8 cellular contexts compared by ENCODE assay signal in the genomic region with DNA sequence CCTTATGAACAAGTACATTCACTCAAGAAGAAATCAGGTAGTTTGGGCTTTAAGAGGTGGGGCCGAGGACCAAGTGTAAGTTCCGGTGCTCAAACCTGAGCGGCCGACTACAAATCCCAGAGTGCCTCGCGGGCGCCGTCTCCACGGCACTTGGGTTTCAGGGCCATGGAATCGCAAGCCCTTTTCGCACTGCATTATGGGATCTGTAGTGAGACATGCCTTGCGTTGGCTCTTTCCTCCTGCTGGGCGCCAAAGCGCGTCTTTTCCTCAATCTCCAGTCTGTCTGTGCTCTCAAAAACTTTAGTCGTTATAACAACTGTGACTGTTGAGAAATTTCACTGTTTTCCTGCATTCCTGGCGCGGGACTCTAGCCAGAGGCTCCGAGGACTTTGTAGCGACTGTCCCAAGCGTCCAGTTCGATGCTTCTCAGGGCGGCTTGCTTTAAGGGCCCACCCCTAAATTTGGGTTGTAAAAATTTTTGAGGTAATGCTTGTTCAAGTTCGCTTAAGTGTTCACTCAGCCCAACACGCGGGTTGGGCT. TPM values are rescaled to one million over a fixed set of nuclear protein-coding genes. Genes with fewer than 3 reads are reported as not detected.
DNase-seq lines count a peak whose midpoint lies in the region; FAIRE-seq and TF ChIP-seq lines count a peak whose summit lies in the region.

No MANE protein-coding gene starts in this region.

- peak; percentile 91 for DNase-seq in GDM1 (lab: John Stamatoyannopoulos, UW)
- peak; percentile 96 for DNase-seq in HFFc6
- DNase-seq in NAMALWA (ENCODE audit: low spot score): peak; percentile 98
- DNase-seq in SJSA1 (ENCODE audit: low read depth in 1 of 2, low spot score in 2 of 2): peak; percentile 94 to 95
- DNase-seq in activated naive CD4-positive, alpha-beta T cell treated with Interleukin-2 at 50 U/mL for 16 hours: peak; percentile 96
- DNase-seq in frontal cortex (ENCODE audit: low spot score in 2 of 2): peak; percentile 87 to 91
- DNase-seq in neural progenitor cell (ENCODE audit: low spot score): peak; percentile 98
- peak; percentile 97 for DNase-seq in stomach

- peaks cover 42% of the 10 kb centered on the region for H3K4me1 Mint-ChIP-seq in HFFc6 (ENCODE audit: low read depth)
- H3K4me1 Mint-ChIP-seq in neural progenitor cell: peaks cover 26% of the 10 kb centered on the region

- H2AFZ ChIP-seq in neural progenitor cell (replicated peaks): peak overlapping the region; percentile 85

- H3K9me3 Mint-ChIP-seq in HFFc6 (no peaks in the 10 kb centered on the region), neural progenitor cell (no peaks in the 10 kb centered on the region)

- H3K27ac Mint-ChIP-seq in HFFc6 (peak overlapping the region; percentile 87), neural progenitor cell (peak overlapping the region; percentile 96)

- H3K27me3 ChIP-seq in SJSA1 (replicated peaks) (no peaks in the 10 kb centered on the region), neural progenitor cell (peaks cover 11% of the 10 kb centered on the region), stomach (no peaks in the 10 kb centered on the region)

- H3K9ac ChIP-seq in neural progenitor cell: no peak overlapping the region

- peaks cover 24% of the 10 kb centered on the region for H3K4me1 ChIP-seq in SJSA1 (replicated peaks)
- H3K4me1 ChIP-seq in neural progenitor cell: peaks cover 24% of the 10 kb centered on the region
- peaks cover 43 to 78% (median 55%) of the 10 kb centered on the region in 4 donors for H3K4me1 ChIP-seq in stomach

- H3K27me3 Mint-ChIP-seq in HFFc6 (ENCODE audit: insufficient read depth) (no peaks in the 10 kb centered on the region), neural progenitor cell (ENCODE audit: insufficient read depth, low read depth) (peaks cover 9% of the 10 kb centered on the region)

- H4K20me1 ChIP-seq in neural progenitor cell (ENCODE audit: low read depth): peaks cover 13% of the 10 kb centered on the region

- H3K36me3 ChIP-seq in SJSA1 (peaks cover 22% of the 10 kb centered on the region), neural progenitor cell (no peaks in the 10 kb centered on the region), stomach (no peaks in the 10 kb centered on the region)

- peak overlapping the region; percentile 94 for H3K4me3 Mint-ChIP-seq in HFFc6
- H3K4me3 Mint-ChIP-seq in neural progenitor cell: peak overlapping the region; percentile 100

- 0 to 1% (median 0%) methylated on average over 26 of the region's 26 CpGs for WGBS in stomach, 5 donors

- peak overlapping the region; percentile 88 for H3K4me3 ChIP-seq in SJSA1
- peak overlapping the region; percentile 61 for H3K4me3 ChIP-seq in neural progenitor cell
- peak overlapping the region; percentile 71 to 99 (median 98) for H3K4me3 ChIP-seq in stomach

- FAIRE-seq in frontal cortex (lab: Jason Lieb, UNC): no peak

- H3K4me2 ChIP-seq in neural progenitor cell: peak overlapping the region; percentile 92

- intact Hi-C loops in stomach (cut with DNase I; ENCODE audit: low total_unique reads): no loop called here

- TF ChIP-seq EP300 in stomach (IDR thresholded peaks at IDR 0.05): no peak

- TF ChIP-seq POLR2A in stomach (IDR thresholded peaks at IDR 0.05): no peak

- TF ChIP-seq CTCF in HFFc6 (IDR thresholded peaks at IDR 0.05) (no peak), neural progenitor cell (IDR thresholded peaks at IDR 0.05) (no peak), stomach (IDR thresholded peaks at IDR 0.05) (peak in 1 of 7 experiments; percentile 26)

- no peaks in the 10 kb centered on the region for H3K9me3 ChIP-seq in SJSA1 (replicated peaks)
- no peaks in the 10 kb centered on the region for H3K9me3 ChIP-seq in neural progenitor cell (ENCODE audit: low read depth)
- no peaks in the 10 kb centered on the region for H3K9me3 ChIP-seq in stomach

- peaks cover 36% of the 10 kb centered on the region for H3K79me2 ChIP-seq in neural progenitor cell (ENCODE audit: low read depth)

- no peaks in the 10 kb centered on the region; the same call in 1 of the 2 replicates for H3K36me3 Mint-ChIP-seq in HFFc6 (ENCODE audit: low read depth)
- no peaks in the 10 kb centered on the region for H3K36me3 Mint-ChIP-seq in neural progenitor cell

- peaks cover 16% of the 10 kb centered on the region for H3F3A ChIP-seq in neural progenitor cell (ENCODE audit: low read depth)

- H3K27ac ChIP-seq in SJSA1 (no peak overlapping the region; the same call in 1 of the 2 replicates), neural progenitor cell (no peak overlapping the region), stomach (peak overlapping the region; percentile 84 to 97 (median 92))

RNA-seq across cellular contexts. Expression of a gene that starts 0.4 kb away (rescaled TPM):
- 100 to 1,000 TPM; 105 to 135 (median 122) TPM for total RNA-seq in HFFc6 (2021; fragmentation: NEBNext Ultra II Directional; extraction: Animal tissue kit (Norgen Biotek cat#: 25700))
- 39.6 and 44.6 TPM in 2 replicates for total RNA-seq in SJSA1 (2014; rRNA removed; shearing (Covaris generic))
- total RNA-seq in frontal cortex (41.6 TPM), neural progenitor cell (ENCODE audit: low replicate concordance) (26.7 and 50.8 TPM in 2 replicates), stomach (100 to 1,000 TPM in 1 of 5 donors, 10 to 100 TPM in 4; 53.1 to 119 (median 67.1) TPM)
- 10 to 100 TPM; 33.9 to 45.4 (median 42.2) TPM for polyA plus RNA-seq in stomach

RNA-seq across cellular contexts. Expression of a gene that starts 3.2 kb away (rescaled TPM):
- 10 to 100 TPM; 13.6 to 17.8 (median 16.2) TPM for total RNA-seq in HFFc6 (2021; fragmentation: NEBNext Ultra II Directional; extraction: Animal tissue kit (Norgen Biotek cat#: 25700))
- total RNA-seq in SJSA1 (2014; rRNA removed; shearing (Covaris generic)): 11.4 and 18.6 TPM in 2 replicates
- total RNA-seq in frontal cortex (22.4 TPM), neural progenitor cell (ENCODE audit: low replicate concordance) (11.5 and 17.5 TPM in 2 replicates), stomach (10 to 100 TPM in 3 of 5 donors, 1 to 10 TPM in 2; 6.4 to 31.6 (median 18.3) TPM)
- polyA plus RNA-seq in stomach: 10 to 100 TPM in 1 of 3 donors, 1 to 10 TPM in 2; 4.2 to 12.1 (median 7.2) TPM

Comparison
In these comparisons a context has a peak if more than half of its experiments do, and no peak if none do; other contexts are left out.
1. H3K27ac ChIP-seq: peak in stomach (5 of 5); none in SJSA1 (single experiment) and neural progenitor cell (single experiment).
2. Peak in every context shown above with its lines, with median percentiles within 50 percentile points of each other: DNase-seq and H3K4me3 ChIP-seq.